Comparison of ENCODE assay signal across 8 cellular contexts in genomic region chr6:114011486-114011885, GRCh38. TPM values are rescaled to one million over a fixed set of nuclear protein-coding genes. Genes with fewer than 3 reads are reported as not detected.
A peak's percentile ranks its signal among the peaks of the same experiment; 100 is the strongest.
DNase-seq lines count a peak whose midpoint lies in the region; ATAC-seq, FAIRE-seq and TF ChIP-seq lines count a peak whose summit lies in the region.
"Not testable (repeated sequence)": the region's sequence is repeated elsewhere in the genome, so short reads cannot be mapped to it uniquely, and the experiment has no call there.

No MANE protein-coding gene starts in this region.

- H3K56ac ChIP-seq in H1 (replicated peaks; ENCODE audit: insufficient read length, low read depth, low read length) = not testable (repeated sequence)

- not testable (repeated sequence) for H4K20me1 ChIP-seq in H1 (replicated peaks in 1 of 2; ENCODE audit: control insufficient read depth in 1 of 2, insufficient read depth in 2 of 2, low read length in 2 of 2); keratinocyte (ENCODE audit: control insufficient read depth, extremely low read depth, insufficient read depth, low read length); neural progenitor cell (ENCODE audit: low read depth)

- peak; percentile 83 for DNase-seq in ELF-1 (ENCODE audit: low read depth, low spot score)
- peak; percentile 14 for DNase-seq in LoVo (ENCODE audit: low spot score)
- not testable (repeated sequence) for DNase-seq in H1 (ENCODE audit: low read depth in 1 of 2, low spot score in 2 of 2); keratinocyte (ENCODE audit: low read depth, low spot score); neural progenitor cell (ENCODE audit: low spot score)
- peak; percentile 38 for DNase-seq in stomach

- not testable (repeated sequence) for TF ChIP-seq RAD21 in H1 (IDR thresholded peaks at IDR 0.05 in 1 of 2, conservative IDR thresholded peaks at IDR 0.05 in 1 of 2; ENCODE audit: low read depth in 2 of 2, low read length in 2 of 2)

- FAIRE-seq in H1 (lab: Jason Lieb, UNC); keratinocyte (lab: Jason Lieb, UNC): not testable (repeated sequence)

- WGBS in H1 (ENCODE audit: extremely low coverage in 1 of 2, insufficient coverage in 1 of 2, insufficient read length in 1 of 2, insufficient replicate concordance in 2 of 2, low coverage in 1 of 2, low lambda C conversion rate in 2 of 2, missing lambda C conversion rate in 1 of 2), 2 experiments = 77% methylated on average over 7 of the region's 7 CpGs; no CpG with 5 or more reads in 1 of the 2 experiments
- WGBS in stomach, 5 donors = 34 to 54% (median 42%) methylated on average over 7 of the region's 7 CpGs

- not testable (repeated sequence) for H2BK5ac ChIP-seq in H1 (ENCODE audit: low read depth, low read length)

- peak overlapping the region; percentile 33 for H3K27ac Mint-ChIP-seq in activated T-helper 17 cell treated with anti-CD3 and anti-CD28 coated beads, Interleukin-2, amount 50 U/mL, for 72 hours
- peak overlapping the region; percentile 12 for H3K27ac Mint-ChIP-seq in neural progenitor cell

- H3K4me1 ChIP-seq in H1 (replicated peaks in 1 of 4; ENCODE audit: control insufficient read depth in 3 of 4, insufficient read depth in 4 of 4, low read length in 3 of 4) = peaks cover 6 to 20% (median 14%) of the 10 kb centered on the region in 4 experiments; a peak in 5 of 7 replicates
- H3K4me1 ChIP-seq in keratinocyte (ENCODE audit: control insufficient read depth, extremely low read depth, insufficient read depth, low read length); neural progenitor cell; stomach: not testable (repeated sequence)

- not testable (repeated sequence) for H2BK20ac ChIP-seq in H1 (ENCODE audit: low read length)

- not testable (repeated sequence) for H3K4me2 ChIP-seq in H1 (ENCODE audit: insufficient read depth in 1 of 2, low read depth in 2 of 2, low read length in 2 of 2); keratinocyte (ENCODE audit: control insufficient read depth, extremely low read depth, insufficient read depth, low read depth, low read length); neural progenitor cell

- POLR2A ChIA-PET in H1 (lab: Charles Lee; ENCODE audit: partially characterized antibody) = not testable (repeated sequence)

- H3K9me3 Mint-ChIP-seq in activated T-helper 17 cell treated with anti-CD3 and anti-CD28 coated beads, Interleukin-2, amount 50 U/mL, for 72 hours; neural progenitor cell: not testable (repeated sequence)

- 0 out of 2 replicates have a peak overlapping the region, but pooled peaks have one; percentile 44 for H2BK12ac ChIP-seq in H1 (ENCODE audit: low read depth, low read length)

- H3K9me1 ChIP-seq in keratinocyte (ENCODE audit: control insufficient read depth, extremely low read depth, insufficient read depth, low read length) = not testable (repeated sequence)

- not testable (repeated sequence) for H3K18ac ChIP-seq in H1 (ENCODE audit: extremely low read depth, low read length)

- not testable (repeated sequence) for TF ChIP-seq CTCF in VCaP (conservative IDR thresholded peaks at IDR 0.05); H1 (IDR thresholded peaks at IDR 0.05; ENCODE audit: control extremely low read depth in 1 of 3, insufficient read depth in 1 of 3, low read depth in 1 of 3, low read length in 3 of 3); keratinocyte (optimal IDR thresholded peaks at IDR 0.05 in 1 of 3, IDR thresholded peaks at IDR 0.05 in 1 of 3, conservative IDR thresholded peaks at IDR 0.05 in 1 of 3; ENCODE audit: extremely low read depth in 1 of 3, insufficient read depth in 2 of 3, low read length in 3 of 3); neural progenitor cell (IDR thresholded peaks at IDR 0.05); stomach (IDR thresholded peaks at IDR 0.05)

- peak; percentile 37 for ATAC-seq in activated T-helper 17 cell treated with anti-CD3 and anti-CD28 coated beads, Interleukin-2, amount 50 U/mL, for 72 hours (replicated peaks)

- not testable (repeated sequence) for H3K4me3 ChIP-seq in H1 (ENCODE audit: extremely low read depth in 1 of 4, insufficient read depth in 2 of 4, low read depth in 3 of 4, low read length in 4 of 4); keratinocyte (ENCODE audit: control insufficient read depth in 2 of 3, extremely low read depth in 1 of 3, insufficient read depth in 2 of 3, low read depth in 1 of 3, low read length in 3 of 3); neural progenitor cell; stomach

- not testable (repeated sequence) for H3K79me2 ChIP-seq in H1 (ENCODE audit: control insufficient read depth in 1 of 2, insufficient read depth in 2 of 2, low read length in 2 of 2); keratinocyte (ENCODE audit: control insufficient read depth, insufficient read depth, low read length); neural progenitor cell (ENCODE audit: low read depth)

- not testable (repeated sequence) for H3K4ac ChIP-seq in H1 (replicated peaks; ENCODE audit: insufficient read length, low read depth, low read length)

- not testable (repeated sequence) for TF ChIP-seq POLR2A in H1 (IDR thresholded peaks at IDR 0.05; ENCODE audit: control extremely low read depth in 1 of 2, low read depth in 2 of 2, low read length in 2 of 2); stomach (IDR thresholded peaks at IDR 0.05)

- H3K36me3 ChIP-seq in H1 (ENCODE audit: control insufficient read depth in 2 of 4, insufficient read depth in 4 of 4, low read length in 3 of 4); keratinocyte (ENCODE audit: control insufficient read depth in 2 of 2, extremely low read depth in 1 of 2, insufficient read depth in 2 of 2, low read length in 2 of 2); neural progenitor cell; stomach: not testable (repeated sequence)

- intact Hi-C loops in stomach (cut with DNase I; ENCODE audit: low total_unique reads) = not testable (repeated sequence)

- H3K27me3 ChIP-seq in H1 (replicated peaks in 1 of 4; ENCODE audit: control insufficient read depth in 3 of 4, extremely low read depth in 1 of 4, insufficient read depth in 3 of 4, low read length in 3 of 4); keratinocyte (ENCODE audit: control insufficient read depth, extremely low read depth, insufficient read depth, low read length); neural progenitor cell; stomach: not testable (repeated sequence)

- H3F3A ChIP-seq in neural progenitor cell (ENCODE audit: low read depth) = not testable (repeated sequence)

- not testable (repeated sequence) for H4K91ac ChIP-seq in H1 (replicated peaks; ENCODE audit: insufficient read length, low read length)

- H4K5ac ChIP-seq in H1 (ENCODE audit: insufficient read length, low read depth, low read length) = not testable (repeated sequence)

- not testable (repeated sequence) for H3K9me3 ChIP-seq in H1 (ENCODE audit: insufficient read depth in 2 of 2, low read depth in 1 of 2, low read length in 1 of 2); keratinocyte (ENCODE audit: control insufficient read depth, low read depth, low read length); neural progenitor cell (ENCODE audit: low read depth); stomach

- not testable (repeated sequence) for H2AK5ac ChIP-seq in H1 (ENCODE audit: low read depth, low read length)

- peak overlapping the region; percentile 50; the same call in 1 of the 2 replicates for H3K27ac ChIP-seq in VCaP
- not testable (repeated sequence) for H3K27ac ChIP-seq in H1 (ENCODE audit: low read depth, low read length); keratinocyte (ENCODE audit: control insufficient read depth, insufficient read depth, low read length); neural progenitor cell; stomach

- H3K14ac ChIP-seq in H1 (ENCODE audit: insufficient read length) = not testable (repeated sequence)

- CTCF ChIA-PET in H1 (lab: Charles Lee; ENCODE audit: partially characterized antibody) = not testable (repeated sequence)

- H2BK120ac ChIP-seq in H1 (replicated peaks; ENCODE audit: low read depth, low read length) = not testable (repeated sequence)

- H3K23ac ChIP-seq in H1 (ENCODE audit: insufficient read length) = not testable (repeated sequence)

- H3K79me1 ChIP-seq in H1 (ENCODE audit: low read depth, low read length) = not testable (repeated sequence)

- not testable (repeated sequence) for H3K9ac ChIP-seq in H1 (replicated peaks in 1 of 4; ENCODE audit: extremely low read depth in 1 of 4, low read depth in 3 of 4, low read length in 3 of 4); keratinocyte (ENCODE audit: control insufficient read depth, extremely low read depth, insufficient read depth, low read length); neural progenitor cell

- H3K23me2 ChIP-seq in H1 (ENCODE audit: low read depth, low read length) = not testable (repeated sequence)

- not testable (repeated sequence) for H2BK15ac ChIP-seq in H1 (ENCODE audit: low read length)

- dilution Hi-C loops in keratinocyte (cut with MboI; ENCODE audit: extremely low pct_ligation_motif_present, low sequenced_read_pairs) = not testable (repeated sequence)

- not testable (repeated sequence) for H3K4me3 Mint-ChIP-seq in activated T-helper 17 cell treated with anti-CD3 and anti-CD28 coated beads, Interleukin-2, amount 50 U/mL, for 72 hours; neural progenitor cell

- H4K8ac ChIP-seq in H1 (ENCODE audit: extremely low read depth, insufficient read depth, low read length) = not testable (repeated sequence)

- H3K4me1 Mint-ChIP-seq in activated T-helper 17 cell treated with anti-CD3 and anti-CD28 coated beads, Interleukin-2, amount 50 U/mL, for 72 hours = peaks cover 13% of the 10 kb centered on the region
- H3K4me1 Mint-ChIP-seq in neural progenitor cell = not testable (repeated sequence)

- H3K27me3 Mint-ChIP-seq in activated T-helper 17 cell treated with anti-CD3 and anti-CD28 coated beads, Interleukin-2, amount 50 U/mL, for 72 hours; neural progenitor cell (ENCODE audit: insufficient read depth, low read depth): not testable (repeated sequence)

- H2AFZ ChIP-seq in H1 (ENCODE audit: low read length); neural progenitor cell (replicated peaks): not testable (repeated sequence)
- H2AFZ ChIP-seq in keratinocyte (ENCODE audit: control insufficient read depth, low read length) = peak overlapping the region; percentile 22

- TF ChIP-seq EP300 in H1 (IDR thresholded peaks at IDR 0.05; ENCODE audit: borderline replicate concordance in 1 of 2, low read depth in 2 of 2, low read length in 2 of 2); stomach (IDR thresholded peaks at IDR 0.05): not testable (repeated sequence)

- not testable (repeated sequence) for H3K36me3 Mint-ChIP-seq in activated T-helper 17 cell treated with anti-CD3 and anti-CD28 coated beads, Interleukin-2, amount 50 U/mL, for 72 hours (ENCODE audit: low read depth); neural progenitor cell

RNA-seq across cellular contexts. Expression of gene HDAC2, which starts 40.5 kb away (rescaled TPM):
- total RNA-seq in activated T-helper 17 cell treated with anti-CD3 and anti-CD28 coated beads, Interleukin-2, amount 50 U/mL, for 72 hours = 10 to 100 TPM; 53.9 to 95.7 TPM
- 374 and 383 TPM in 2 replicates for total RNA-seq in H1 (2021; fragmentation: NEBNext Ultra II Directional; extraction: Animal tissue kit (Norgen Biotek cat#: 25700))
- polyA plus RNA-seq in H1 (2011; rRNA removed) (205 and 323 TPM in 2 replicates), keratinocyte (120 to 222 TPM (median 133 TPM) in 3 replicates), stomach (10 to 100 TPM; 53.4 to 61.3 (median 53.5) TPM)
- polyA plus RNA-seq in H1 (2011; cell fraction: cytosol; rRNA removed) = 336 TPM
- polyA plus RNA-seq in H1 (2011; cell fraction: nucleus; rRNA removed) = 78.7 TPM
- polyA plus RNA-seq in H1 (2012, experiment 1 of 2) = 318 to 528 TPM (median 371 TPM) in 4 replicates
- 43.0 TPM for polyA plus RNA-seq in H1 (2012, experiment 2 of 2)
- polyA plus RNA-seq in H1 (2013, experiment 1 of 2) = 212 TPM
- polyA plus RNA-seq in H1 (2013, experiment 2 of 2) = 212 TPM
- 397 and 555 TPM in 2 replicates for polyA minus RNA-seq in H1 (2011; rRNA and poly(A)+ RNA removed)
- 401 TPM for polyA minus RNA-seq in H1 (2011; cell fraction: cytosol; rRNA and poly(A)+ RNA removed)
- polyA minus RNA-seq in H1 (2011; cell fraction: nucleus; rRNA and poly(A)+ RNA removed) = 220 TPM
- 121 TPM for polyA plus RNA-seq in keratinocyte (2011; ENCODE audit: low read depth)
- polyA plus RNA-seq in keratinocyte (2011; cell fraction: cytosol; rRNA removed) = 107 and 217 TPM in 2 replicates
- 114 and 143 TPM in 2 replicates for polyA plus RNA-seq in keratinocyte (2011; cell fraction: nucleus; rRNA removed)
- 116 and 144 TPM in 2 replicates for polyA plus RNA-seq in keratinocyte (2012; ENCODE audit: low replicate concordance)
- polyA minus RNA-seq in keratinocyte = 34.5 to 273 TPM (median 116 TPM) in 3 replicates
- polyA minus RNA-seq in keratinocyte (2011; cell fraction: cytosol; rRNA and poly(A)+ RNA removed) = 132 TPM
- 39.5 and 76.5 TPM in 2 replicates for polyA minus RNA-seq in keratinocyte (2011; cell fraction: nucleus; rRNA and poly(A)+ RNA removed)
- total RNA-seq in neural progenitor cell (ENCODE audit: low replicate concordance) (328 and 429 TPM in 2 replicates), stomach (100 to 1,000 TPM in 1 of 5 donors, 10 to 100 TPM in 4; 11.0 to 106 (median 65.6) TPM)
